In genomic region chr5:174020069-174020927, GRCh38 we compare ENCODE assay signal across 9 cellular contexts. TPM values are rescaled to one million over a fixed set of nuclear protein-coding genes. Genes with fewer than 3 reads are reported as not detected.
DNase-seq lines count a peak whose midpoint lies in the region; TF ChIP-seq lines count a peak whose summit lies in the region.
"Not testable (repeated sequence)": the region's sequence is repeated elsewhere in the genome, so short reads cannot be mapped to it uniquely, and the experiment has no call there.
"Had no signal": no experiment of that assay in that cellular context is flagged by ENCODE, and none has a peak within 500 bp of the region (broad histone marks: within the 10 kb centered on the region; RNA-seq: fewer than 3 reads in every experiment).

No MANE protein-coding gene starts in this region.

- DNase-seq in DMS79 treated with DMSO at 0.1 percent for 48 hours (lab: John Stamatoyannopoulos, UW) (peak; percentile 19), HEK293T (ENCODE audit: extremely low spot score) (peak; percentile 66), NCI-H1694 treated with DMSO at 0.1 percent for 48 hours (lab: John Stamatoyannopoulos, UW) (peak; percentile 8), RKO (ENCODE audit: low spot score) (peak; percentile 71), amniotic stem cell (lab: John Stamatoyannopoulos, UW) (peak; percentile 13), fibroblast of villous mesenchyme (ENCODE audit: low read depth) (peak; percentile 62), lung microvascular endothelial cell (ENCODE audit: low read depth in 2 of 2) (peak; percentile 65 to 72)

- peak; percentile 80 for TF ChIP-seq CTCF in fibroblast of villous mesenchyme (IDR thresholded peaks at IDR 0.05; ENCODE audit: insufficient read depth, low read depth, low read length)

- POLR2A ChIA-PET in HEK293T (lab: Yijun Ruan, JAX): not testable (repeated sequence)

- CTCF ChIA-PET in HEK293T (lab: Yijun Ruan, JAX): interaction anchor here (0.9 kb wide), 1 partner anchor 294 kb away, joined by 4 read pairs; no protein-coding TSS in a partner anchor

- H3K4me3 ChIP-seq in fibroblast of villous mesenchyme (ENCODE audit: low read depth, low read length): peak overlapping the region; percentile 35

RNA-seq across cellular contexts. Expression of gene NSG2, which starts 25.2 kb away (rescaled TPM):
- total RNA-seq in fibroblast of villous mesenchyme: under 0.01 TPM in 1 of 2 replicates, not detected in the other
- total RNA-seq in lung microvascular endothelial cell: not detected in 2 replicates
- total RNA-seq: activated T-helper 1 cell treated with anti-CD3 and anti-CD28 coated beads, Interleukin-12 subunit alpha, Interleukin-12 subunit beta, Interleukin-2, Interleukin-4 antibody, amounts not matched to agents 30 ng/mL and 10 ng/mL and 1 ng/mL, durations not matched to agents 14 hours and 24 hours and 36 hours; omental fat pad had no signal

RNA-seq across cellular contexts. Expression of gene C5orf47, which starts 31.3 kb away (rescaled TPM):
- total RNA-seq in fibroblast of villous mesenchyme (not detected in 2 replicates), lung microvascular endothelial cell (not detected in 2 replicates)
- total RNA-seq: activated T-helper 1 cell treated with anti-CD3 and anti-CD28 coated beads, Interleukin-12 subunit alpha, Interleukin-12 subunit beta, Interleukin-2, Interleukin-4 antibody, amounts not matched to agents 30 ng/mL and 10 ng/mL and 1 ng/mL, durations not matched to agents 14 hours and 24 hours and 36 hours had no signal

Comparison
In these comparisons a context has a peak if more than half of its experiments do, and no peak if none do; other contexts are left out.
1. Peak in every context shown above with its lines: DNase-seq and H3K4me3 ChIP-seq.
2. DNase-seq: peak in every context shown above with its lines; median percentile 71 in RKO; 68 in lung microvascular endothelial cell; 66 in HEK293T; 62 in fibroblast of villous mesenchyme; 19 in DMS79 treated with DMSO at 0.1 percent for 48 hours; 13 in amniotic stem cell; 8 in NCI-H1694 treated with DMSO at 0.1 percent for 48 hours.